ENCODE assay signal across 33 cellular contexts in genomic region chr11:117623831-117624271, GRCh38.
"Had no signal": no experiment of that assay in that cellular context is flagged by ENCODE, and none has a peak within 500 bp of the region (broad histone marks: within the 10 kb centered on the region; RNA-seq: fewer than 3 reads in every experiment).

No MANE protein-coding gene starts in this region.

- H3K36me3 ChIP-seq: esophagus squamous epithelium, neural progenitor cell, uterus had no signal

- H3K4me1 Mint-ChIP-seq: activated CD4-positive, alpha-beta T cell treated with anti-CD3 and anti-CD28 coated beads, Interleukin-2, amount 10 ng/mL, durations not matched to agents 7 days and 5 days; mesothelial cell of epicardium; naive B cell had no signal

- DNase-seq: activated CD4-positive, alpha-beta T cell treated with anti-CD3 and anti-CD28 coated beads, Interleukin-2, amount 10 ng/mL, durations not matched to agents 7 days and 5 days; activated CD4-positive, CD25-positive, alpha-beta regulatory T cell treated with anti-CD3 and anti-CD28 coated beads, Interleukin-2, amount 50 U/mL, for 72 hours; activated CD8-positive, alpha-beta T cell treated with anti-CD3 and anti-CD28 coated beads for 36 hours; activated naive CD4-positive, alpha-beta T cell treated with Interleukin-2 at 50 U/mL for 16 hours; activated T-cell treated with anti-CD3 and anti-CD28 coated beads, Interleukin-2, amount 50 U/mL, for 48 hours; amygdala; dermis blood vessel endothelial cell; effector CD4-positive, alpha-beta T cell; esophagus squamous epithelium; islet precursor cell; left colon; naive B cell; occipital lobe; posterior cingulate gyrus; stimulated activated CD4-positive, alpha-beta T cell treated with anti-CD3 and anti-CD28 coated beads, Interleukin-12 subunit alpha, Interleukin-12 subunit beta, amount 100 ng/mL, for 4 hours; stimulated activated CD4-positive, alpha-beta T cell treated with anti-CD3 and anti-CD28 coated beads, Interleukin-4, amount 100 ng/mL, for 1 hour; stimulated activated naive CD8-positive, alpha-beta T cell treated with anti-CD3 and anti-CD28 coated beads, Interleukin-15, Interleukin-2, amounts not matched to agents 100 U/mL and 50 U/mL, for 24 hours; SW 1271; T-helper 9 cell; testis; trophoblast cell; uterus had no signal

- H3K9me3 ChIP-seq: testis had no signal

- H3K4me2 ChIP-seq: neural progenitor cell had no signal

- H3K4me1 ChIP-seq: esophagus squamous epithelium, neural progenitor cell, testis, uterus had no signal

- H3K27me3 Mint-ChIP-seq: activated CD8-positive, alpha-beta T cell treated with anti-CD3 and anti-CD28 coated beads for 36 hours had no signal

- H3K36me3 Mint-ChIP-seq: mesothelial cell of epicardium, neural progenitor cell had no signal

- H3K27ac Mint-ChIP-seq: activated CD4-positive, alpha-beta T cell treated with anti-CD3 and anti-CD28 coated beads, Interleukin-2, amount 10 ng/mL, durations not matched to agents 7 days and 5 days; activated CD8-positive, alpha-beta T cell treated with anti-CD3 and anti-CD28 coated beads for 36 hours; activated T-helper 2 cell treated with anti-CD3 and anti-CD28 coated beads, Interferon-gamma antibody, Interleukin-2, Interleukin-4, amounts not matched to agents 10 μg/mL and 5 μg/mL and 100 μg/mL, durations not matched to agents 14 hours and 24 hours and 36 hours; mesothelial cell of epicardium; naive B cell; neural progenitor cell; T-helper 1 cell treated with Interleukin-12 subunit alpha and Interleukin-12 subunit beta and Interleukin-4 antibody, amounts not matched to agents 30 μg/mL and 1 μg/mL, for 36 hours had no signal

- H3K4me3 ChIP-seq: esophagus squamous epithelium, neural progenitor cell, skin epidermis, testis, uterus had no signal

- ATAC-seq: activated CD8-positive, alpha-beta T cell treated with anti-CD3 and anti-CD28 coated beads for 36 hours; left colon; sciatic nerve; stimulated activated naive CD8-positive, alpha-beta T cell treated with anti-CD3 and anti-CD28 coated beads, Interleukin-15, Interleukin-2, amounts not matched to agents 100 U/mL and 50 U/mL, for 24 hours had no signal

- H3K27ac ChIP-seq: epithelial cell of prostate, esophagus squamous epithelium, neural progenitor cell, skin epidermis, testis, uterus had no signal

- H2AFZ ChIP-seq: neural progenitor cell had no signal

- H3K9ac ChIP-seq: neural progenitor cell had no signal

- H3K4me3 Mint-ChIP-seq: activated CD4-positive, alpha-beta T cell treated with anti-CD3 and anti-CD28 coated beads, Interleukin-2, amount 10 ng/mL, durations not matched to agents 7 days and 5 days; activated CD8-positive, alpha-beta T cell treated with anti-CD3 and anti-CD28 coated beads for 36 hours; mesothelial cell of epicardium; T-helper 1 cell treated with Interleukin-12 subunit alpha and Interleukin-12 subunit beta and Interleukin-4 antibody, amounts not matched to agents 30 μg/mL and 1 μg/mL, for 36 hours had no signal

- FAIRE-seq: bronchial epithelial cell, colon, endometrium, frontal cortex had no signal

- H3K27me3 ChIP-seq: neural progenitor cell, testis, uterus had no signal
